Comparison of ENCODE assay signal across 27 cellular contexts in the genomic region with DNA sequence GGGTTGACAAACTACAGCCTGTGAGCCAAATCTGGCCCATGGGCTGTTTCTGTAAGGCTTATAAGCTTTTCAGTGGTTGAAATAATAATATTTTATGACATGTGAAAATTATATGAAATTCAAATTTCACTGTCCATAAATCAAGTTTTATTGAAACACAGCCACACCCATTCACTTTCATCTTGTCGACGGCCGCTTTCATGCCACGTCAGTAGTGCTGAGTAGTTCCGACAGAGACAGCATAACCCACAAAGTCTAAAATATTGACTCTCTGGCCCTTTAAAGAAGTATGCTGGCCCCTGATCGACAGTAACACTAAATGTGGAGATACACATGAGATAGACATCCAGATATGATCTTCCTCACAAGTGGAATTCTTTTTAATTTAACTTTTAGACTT.
A peak's percentile ranks its signal among the peaks of the same experiment; 100 is the strongest.
DNase-seq lines count a peak whose midpoint lies in the region; ATAC-seq and TF ChIP-seq lines count a peak whose summit lies in the region.
"Had no signal": no experiment of that assay in that cellular context is flagged by ENCODE, and none has a peak within 500 bp of the region (broad histone marks: within the 10 kb centered on the region; RNA-seq: fewer than 3 reads in every experiment).

No MANE protein-coding gene starts in this region.

- CTCF ChIA-PET in mammary epithelial cell (lab: Charles Lee; ENCODE audit: low non-redundant PET): no interaction called here

- TF ChIP-seq CTCF in breast epithelium (IDR thresholded peaks at IDR 0.05) (no peak), mammary epithelial cell (conservative IDR thresholded peaks at IDR 0.05 in 1 of 2, IDR thresholded peaks at IDR 0.05 in 1 of 2; ENCODE audit: extremely low read depth in 1 of 2, insufficient read depth in 1 of 2, low read depth in 1 of 2, low read length in 2 of 2) (no peak), gastroesophageal sphincter (IDR thresholded peaks at IDR 0.05) (no peak), psoas muscle (IDR thresholded peaks at IDR 0.05) (no peak), vagina (IDR thresholded peaks at IDR 0.05) (no peak)

- TF ChIP-seq POLR2A in breast epithelium (IDR thresholded peaks at IDR 0.05): no peak
- no peak for TF ChIP-seq POLR2A in gastroesophageal sphincter (IDR thresholded peaks at IDR 0.05)
- no peak for TF ChIP-seq POLR2A in vagina (IDR thresholded peaks at IDR 0.05)

- H3K27ac ChIP-seq in breast epithelium (peak overlapping the region; percentile 21 to 80), mammary epithelial cell (ENCODE audit: insufficient read depth, low read depth, low read length) (no peak overlapping the region), gastroesophageal sphincter (peak overlapping the region; percentile 85 to 100 (median 88)), psoas muscle (peak overlapping the region; percentile 73), vagina (peak overlapping the region; percentile 69)
- H3K27ac ChIP-seq: 22Rv1, KMS-11, spleen, thyroid gland had no signal

- H3K4me3 ChIP-seq in breast epithelium (no peak overlapping the region), mammary epithelial cell (replicated peaks in 1 of 3; ENCODE audit: insufficient read depth in 1 of 3, low read depth in 2 of 3, low read length in 3 of 3) (no peak overlapping the region), gastroesophageal sphincter (peak overlapping the region; percentile 50 to 92), psoas muscle (no peak overlapping the region), vagina (no peak overlapping the region)
- H3K4me3 ChIP-seq: spleen, thyroid gland had no signal

- H3K9ac ChIP-seq in mammary epithelial cell (ENCODE audit: insufficient read depth, low read length): no peak overlapping the region
- H3K9ac ChIP-seq: KMS-11 had no signal

- TF ChIP-seq EP300 in gastroesophageal sphincter (IDR thresholded peaks at IDR 0.05): no peak

- H3K36me3 ChIP-seq in breast epithelium (no peaks in the 10 kb centered on the region), mammary epithelial cell (ENCODE audit: insufficient read depth, low read length) (no peaks in the 10 kb centered on the region), gastroesophageal sphincter (no peaks in the 10 kb centered on the region), psoas muscle (ENCODE audit: insufficient read depth in 1 of 2, low read depth in 1 of 2) (no peaks in the 10 kb centered on the region), vagina (no peaks in the 10 kb centered on the region)
- H3K36me3 ChIP-seq: heart left ventricle, spleen, thyroid gland had no signal

- no peaks in the 10 kb centered on the region for H3K27me3 ChIP-seq in breast epithelium
- H3K27me3 ChIP-seq in mammary epithelial cell (ENCODE audit: insufficient read depth, low read length): no peaks in the 10 kb centered on the region
- H3K27me3 ChIP-seq in gastroesophageal sphincter: no peaks in the 10 kb centered on the region
- no peaks in the 10 kb centered on the region for H3K27me3 ChIP-seq in psoas muscle (ENCODE audit: insufficient read depth in 3 of 3, low read length in 2 of 3)
- no peaks in the 10 kb centered on the region for H3K27me3 ChIP-seq in vagina
- H3K27me3 ChIP-seq: heart left ventricle, spleen, thyroid gland had no signal

- no TSS peak for BruUV-seq in mammary epithelial cell (replicated peaks; lab: Mats Ljungman, UMichigan)

- dilution Hi-C loops in mammary epithelial cell (cut with HindIII; ENCODE audit: low sequenced_read_pairs): no loop called here

- no peak overlapping the region for H3K4me2 ChIP-seq in mammary epithelial cell (ENCODE audit: insufficient read depth, low read depth, low read length)
- H3K4me2 ChIP-seq: KMS-11 had no signal

- no peak overlapping the region for H2AFZ ChIP-seq in mammary epithelial cell (ENCODE audit: low read depth, low read length)

- in situ Hi-C loops in mammary epithelial cell (cut with MboI; ENCODE audit: low sequenced_read_pairs in 2 of 2): loop anchor here in 1 of 2 donors (25.0 kb wide), 1 partner anchor 240 kb away; no protein-coding TSS in a partner anchor

- DNase-seq in breast epithelium (ENCODE audit: low spot score in 2 of 2) (no peak), mammary epithelial cell (no peak), psoas muscle (no peak), vagina (ENCODE audit: extremely low spot score in 2 of 2) (no peak), GM19240 (ENCODE audit: insufficient read length, low spot score) (no peak), NCI-H345 (lab: John Stamatoyannopoulos, UW) (no peak), GF-D8 (lab: John Stamatoyannopoulos, UW) (no peak)
- DNase-seq: activated CD4-positive, alpha-beta T cell treated with anti-CD3 and anti-CD28 coated beads for 36 hours; activated naive CD4-positive, alpha-beta T cell treated with anti-CD3 and anti-CD28 coated beads, Interleukin-2, amount 50 U/mL, for 16 hours; amniotic stem cell; DMS79 treated with DMSO at 0.1 percent for 48 hours; GDM1; heart left ventricle; midbrain; MM.1S; NCI-H1436; NCI-H2081 treated with DMSO at 0.1 percent for 48 hours; NCI-H748 treated with DMSO at 0.1 percent for 48 hours; right cardiac atrium; SHP77 treated with DMSO at 0.1 percent for 48 hours; spleen; stimulated activated CD4-positive, alpha-beta T cell treated with anti-CD3 and anti-CD28 coated beads, Interleukin-2, amount 100 ng/mL, for 24 hours; thyroid gland had no signal

- intact Hi-C loops in breast epithelium (cut with DNase I; ENCODE audit: low total_unique reads) (loop anchor here (2.0 kb wide), 1 partner anchor 27 kb away; no protein-coding TSS in a partner anchor), mammary epithelial cell (cut with micrococcal nuclease) (no loop called here), psoas muscle (cut with DNase I) (no loop called here), vagina (cut with DNase I) (no loop called here)

- H3K79me2 ChIP-seq in mammary epithelial cell (ENCODE audit: insufficient read depth, low read length): no peaks in the 10 kb centered on the region

- H3K9me3 ChIP-seq in breast epithelium (peaks cover 0 to 4% of the 10 kb centered on the region in 2 donors), mammary epithelial cell (replicated peaks; ENCODE audit: insufficient read depth, low read length) (no peaks in the 10 kb centered on the region), gastroesophageal sphincter (no peaks in the 10 kb centered on the region), psoas muscle (peaks cover 4% of the 10 kb centered on the region), vagina (no peaks in the 10 kb centered on the region)
- H3K9me3 ChIP-seq: thyroid gland had no signal

- ATAC-seq in gastroesophageal sphincter (no peak), psoas muscle (no peak)
- ATAC-seq: activated CD4-positive, alpha-beta T cell treated with anti-CD3 and anti-CD28 coated beads for 36 hours; Panc1 had no signal

- WGBS in mammary epithelial cell (ENCODE audit: low coverage, missing lambda C conversion rate): 86% methylated on average over 6 of the region's 6 CpGs
- 36 to 44% methylated on average over 6 of the region's 6 CpGs for WGBS in gastroesophageal sphincter (ENCODE audit: low coverage in 1 of 2), 2 donors
- WGBS in psoas muscle, 3 donors: 46 to 84% (median 66%) methylated on average over 6 of the region's 6 CpGs

- H3K4me1 ChIP-seq in breast epithelium (peaks cover 0 to 5% of the 10 kb centered on the region in 2 donors), mammary epithelial cell (ENCODE audit: insufficient read depth, low read length) (peaks cover 4% of the 10 kb centered on the region), gastroesophageal sphincter (peaks cover 25 to 86% (median 26%) of the 10 kb centered on the region in 3 donors), psoas muscle (peaks cover 25% of the 10 kb centered on the region), vagina (peaks cover 62% of the 10 kb centered on the region)
- H3K4me1 ChIP-seq: spleen had no signal

- H4K20me1 ChIP-seq in mammary epithelial cell (ENCODE audit: insufficient read depth, low read length): no peaks in the 10 kb centered on the region

Comparison
In these comparisons a context has a peak if more than half of its experiments do, and no peak if none do; other contexts are left out.
1. H3K4me3 ChIP-seq: peak in gastroesophageal sphincter (2 of 2); none in breast epithelium (0 of 3), mammary epithelial cell (0 of 3), psoas muscle (single experiment) and vagina (0 of 2).